ENCODE assay signal across 26 cellular contexts in genomic region chr1:48600182-48600581, GRCh38.
"Had no signal": no experiment of that assay in that cellular context is flagged by ENCODE, and none has a peak within 500 bp of the region (broad histone marks: within the 10 kb centered on the region; RNA-seq: fewer than 3 reads in every experiment).

No MANE protein-coding gene starts in this region.

- H3K27ac ChIP-seq: left ventricle myocardium inferior, neural progenitor cell, neutrophil, right atrium auricular region, right lobe of liver, stomach, testis, thyroid gland, transverse colon, upper lobe of left lung, vagina had no signal

- H3K4me3 ChIP-seq: left ventricle myocardium inferior, lung, neural progenitor cell, right atrium auricular region, right lobe of liver, stomach, testis, thyroid gland, transverse colon, upper lobe of left lung, vagina had no signal

- H3K4me2 ChIP-seq: neural progenitor cell had no signal

- H3K9ac ChIP-seq: neural progenitor cell had no signal

- DNase-seq: hypothalamus; immature natural killer cell; kidney; left colon; left ventricle myocardium inferior; naive B cell; natural killer cell; nephron progenitor cell; occipital lobe; right lobe of liver; stimulated activated CD4-positive, alpha-beta T cell treated with anti-CD3 and anti-CD28 coated beads, Interleukin-12 subunit alpha, Interleukin-12 subunit beta, amount 100 ng/mL, for 4 hours; stimulated activated CD4-positive, alpha-beta T cell treated with anti-CD3 and anti-CD28 coated beads, Interleukin-15, amount 100 ng/mL, for 24 hours; stimulated activated CD4-positive, alpha-beta T cell treated with anti-CD3 and anti-CD28 coated beads, Interleukin-2, amount 100 ng/mL, for 24 hours; stimulated activated CD4-positive, alpha-beta T cell treated with anti-CD3 and anti-CD28 coated beads, Interleukin-4, amount 100 ng/mL, for 1 hour; stimulated activated naive B cell treated with anti-CD40 and anti-IgM and Interleukin-4, amounts not matched to agents 10 μg/mL and 1 μg/mL and 100 μg/mL, for 72 hours; stimulated activated naive CD8-positive, alpha-beta T cell treated with anti-CD3 and anti-CD28 coated beads, Interleukin-15, Interleukin-2, amounts not matched to agents 100 U/mL and 50 U/mL, for 24 hours; stomach; testis; thyroid gland; transverse colon; upper lobe of left lung had no signal

- H3K27me3 ChIP-seq: neural progenitor cell, right atrium auricular region, right lobe of liver, stomach, testis, thyroid gland, transverse colon, upper lobe of left lung, vagina had no signal

- H2AFZ ChIP-seq: neural progenitor cell had no signal

- H3K4me1 ChIP-seq: left ventricle myocardium inferior, right atrium auricular region, right lobe of liver, stomach, transverse colon, upper lobe of left lung, vagina had no signal

- ATAC-seq: left colon; natural killer cell; right lobe of liver; stimulated activated naive B cell treated with anti-CD40 and anti-IgM and Interleukin-4, amounts not matched to agents 10 μg/mL and 1 μg/mL and 100 μg/mL, for 72 hours; stimulated activated naive CD8-positive, alpha-beta T cell treated with anti-CD3 and anti-CD28 coated beads, Interleukin-15, Interleukin-2, amounts not matched to agents 100 U/mL and 50 U/mL, for 24 hours had no signal

- H3K36me3 ChIP-seq: left ventricle myocardium inferior, neural progenitor cell, neutrophil, right atrium auricular region, right lobe of liver, stomach, thyroid gland, transverse colon, upper lobe of left lung, vagina had no signal

- H3K9me3 ChIP-seq: left ventricle myocardium inferior, neutrophil, right atrium auricular region, right lobe of liver, stomach, testis, thyroid gland, transverse colon, upper lobe of left lung, vagina had no signal
